16 cellular contexts compared by ENCODE assay signal in genomic region chr14:99427632-99428315, GRCh38. TPM values are rescaled to one million over a fixed set of nuclear protein-coding genes. Genes with fewer than 3 reads are reported as not detected.
DNase-seq lines count a peak whose midpoint lies in the region; ATAC-seq, FAIRE-seq and TF ChIP-seq lines count a peak whose summit lies in the region.
"Had no signal": no experiment of that assay in that cellular context is flagged by ENCODE, and none has a peak within 500 bp of the region (broad histone marks: within the 10 kb centered on the region; RNA-seq: fewer than 3 reads in every experiment).

No MANE protein-coding gene starts in this region.

- peak overlapping the region; percentile 15 for H2AK5ac ChIP-seq in trophoblast cell (ENCODE audit: low read length)

- H3K4me3 ChIP-seq in epithelial cell of esophagus (ENCODE audit: low read length) = no peak overlapping the region
- no peak overlapping the region for H3K4me3 ChIP-seq in trophoblast cell (ENCODE audit: low read depth, low read length)
- H3K4me3 ChIP-seq in lower lobe of right lung = no peak overlapping the region
- H3K4me3 ChIP-seq: cardiac muscle cell had no signal

- WGBS in trophoblast cell (ENCODE audit: extremely low coverage, insufficient coverage, insufficient read length) = no CpG with 5 or more reads among the region's 11 CpGs

- peak overlapping the region; percentile 33 for H2BK12ac ChIP-seq in trophoblast cell (ENCODE audit: low read length)

- in situ Hi-C loops in G401 (cut with HindIII; ENCODE audit: low sequenced_read_pairs) = no loop called here

- H3K27me3 ChIP-seq in trophoblast cell (ENCODE audit: insufficient read depth, low read length) (no peaks in the 10 kb centered on the region), lower lobe of right lung (ENCODE audit: low read depth) (no peaks in the 10 kb centered on the region)
- H3K27me3 ChIP-seq: cardiac muscle cell had no signal

- peak overlapping the region; percentile 45 for H3K18ac ChIP-seq in trophoblast cell (ENCODE audit: low read length)

- H3K14ac ChIP-seq in trophoblast cell (ENCODE audit: low read length) = peak overlapping the region; percentile 36

- no peak for FAIRE-seq in RCC 7860 (lab: Jason Lieb, UNC)
- FAIRE-seq in D721Med (lab: Jason Lieb, UNC) = no peak

- peaks cover 11 to 20% of the 10 kb centered on the region in 2 experiments for H3K36me3 ChIP-seq in trophoblast cell (ENCODE audit: control insufficient read depth in 1 of 2, insufficient read depth in 2 of 2, low read length in 2 of 2)
- H3K36me3 ChIP-seq in lower lobe of right lung = peaks cover 26% of the 10 kb centered on the region
- H3K36me3 ChIP-seq: cardiac muscle cell had no signal

- H3K4me2 ChIP-seq in trophoblast cell (ENCODE audit: low read length) = peak overlapping the region; percentile 20

- H3K23ac ChIP-seq in trophoblast cell (ENCODE audit: low read length) = no peak overlapping the region

- peak overlapping the region; percentile 75 for H4K8ac ChIP-seq in trophoblast cell (ENCODE audit: low read depth, low read length)

- peak overlapping the region; percentile 67 for H2BK5ac ChIP-seq in trophoblast cell (ENCODE audit: low read depth, low read length, poor library complexity)

- DNase-seq in G401 (ENCODE audit: low spot score) = peak; percentile 81
- DNase-seq in RCC 7860 (ENCODE audit: low spot score) = peak; percentile 64
- peak; percentile 25 for DNase-seq in epithelial cell of esophagus (ENCODE audit: low read depth)
- peak; percentile 59 to 63 for DNase-seq in trophoblast cell
- no peak for DNase-seq in NCI-H146 (lab: John Stamatoyannopoulos, UW)
- no peak for DNase-seq in lower lobe of right lung
- no peak for DNase-seq in D721Med (ENCODE audit: insufficient read length, low spot score)
- DNase-seq: activated CD4-positive, alpha-beta T cell treated with anti-CD3 and anti-CD28 coated beads, Interleukin-2, amount 10 ng/mL, durations not matched to agents 24 days and 14 days; activated effector memory CD4-positive, alpha-beta T cell treated with Interleukin-2 at 50 U/mL for 16 hours; Caco-2; NCI-H187; NK-92 treated with Interleukin-12 subunit alpha and Interleukin-12 subunit beta, amount 100 ng/mL, for 24 hours had no signal

- intact Hi-C loops in lower lobe of right lung (cut with DNase I) = no loop called here

- no peak for TF ChIP-seq CTCF in epithelial cell of esophagus (IDR thresholded peaks at IDR 0.05; ENCODE audit: insufficient read depth, low read depth, low read length, missing control alignments)
- no peak for TF ChIP-seq CTCF in lower lobe of right lung (IDR thresholded peaks at IDR 0.05)
- TF ChIP-seq CTCF in D721Med (IDR thresholded peaks at IDR 0.05; ENCODE audit: insufficient read depth, missing control alignments) = no peak

- peaks cover 3% of the 10 kb centered on the region for H3K9me3 ChIP-seq in trophoblast cell (ENCODE audit: insufficient read depth, low read depth, low read length)
- H3K9me3 ChIP-seq in lower lobe of right lung = no peaks in the 10 kb centered on the region
- H3K9me3 ChIP-seq: Caco-2 had no signal

- peaks cover 8% of the 10 kb centered on the region for H3K79me2 ChIP-seq in trophoblast cell (ENCODE audit: control insufficient read depth, insufficient read depth, low read length, poor library complexity)

- peak overlapping the region; percentile 76 for H4K91ac ChIP-seq in trophoblast cell (ENCODE audit: low read depth, low read length)

- H3K27ac ChIP-seq in trophoblast cell (ENCODE audit: low read depth, low read length) = peak overlapping the region; percentile 80
- H3K27ac ChIP-seq in lower lobe of right lung = no peak overlapping the region
- H3K27ac ChIP-seq: cardiac muscle cell, epithelial cell of prostate had no signal

- H3K4me1 ChIP-seq in trophoblast cell (ENCODE audit: control insufficient read depth in 1 of 2, insufficient read depth in 2 of 2, low read length in 2 of 2) (peaks cover 31 to 38% of the 10 kb centered on the region in 2 experiments), lower lobe of right lung (peaks cover 17% of the 10 kb centered on the region)

- peaks cover 29% of the 10 kb centered on the region for H3K79me1 ChIP-seq in trophoblast cell (ENCODE audit: low read length)

- no peak overlapping the region for H2AFZ ChIP-seq in trophoblast cell (ENCODE audit: insufficient read depth, low read length, poor library complexity)

- H4K12ac ChIP-seq in trophoblast cell (ENCODE audit: low read depth, low read length) = no peak overlapping the region

- ATAC-seq in lower lobe of right lung = no peak
- ATAC-seq: HCT116, sciatic nerve had no signal

- H3K4ac ChIP-seq in trophoblast cell (ENCODE audit: low read depth, low read length) = no peak overlapping the region

- H3K9ac ChIP-seq in trophoblast cell (ENCODE audit: low read length) = no peak overlapping the region

- no peak overlapping the region for H2BK120ac ChIP-seq in trophoblast cell (ENCODE audit: insufficient read depth, low read length, poor library complexity)

RNA-seq across cellular contexts. Expression of gene SETD3, which starts 52.9 kb away (rescaled TPM):
- total RNA-seq in G401 (2014; rRNA removed; shearing (Covaris generic)) = 43.7 and 54.9 TPM in 2 replicates
- polyA plus RNA-seq in trophoblast cell (2013) = 81.6 and 81.8 TPM in 2 replicates
- total RNA-seq in lower lobe of right lung = 78.7 TPM

RNA-seq across cellular contexts. Expression of gene CCNK, which starts 53.4 kb away (rescaled TPM):
- total RNA-seq in G401 (2014; rRNA removed; shearing (Covaris generic)) = 5.9 and 16.7 TPM in 2 replicates
- polyA plus RNA-seq in trophoblast cell (2013) = 105 TPM in 2 replicates
- total RNA-seq in lower lobe of right lung = 53.6 TPM

Comparison
In these comparisons a context has a peak if more than half of its experiments do, and no peak if none do; other contexts are left out.
1. DNase-seq: peak in G401 (single experiment), RCC 7860 (single experiment), epithelial cell of esophagus (single experiment) and trophoblast cell (2 of 2); none in NCI-H146 (single experiment), lower lobe of right lung (single experiment) and D721Med (single experiment).